ENCODE assay signal across 14 cellular contexts in the genomic region with DNA sequence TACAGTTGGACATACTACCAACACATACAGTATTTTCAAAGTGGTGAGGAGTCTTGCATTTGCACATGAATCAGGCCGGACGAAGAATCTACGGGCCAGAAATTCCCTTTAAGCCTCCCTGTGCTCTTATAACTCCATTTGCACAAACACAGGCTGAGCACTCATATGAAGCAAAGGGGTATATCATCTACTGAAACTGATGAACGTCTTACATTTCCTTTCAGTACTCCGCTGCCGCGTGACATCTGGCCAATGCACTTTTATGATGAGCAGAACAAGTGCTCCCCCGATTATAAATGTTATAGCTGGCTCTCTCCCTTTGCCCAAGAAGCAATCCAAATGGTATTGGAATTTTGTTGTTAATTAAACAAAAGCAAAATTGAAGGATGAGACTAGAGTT.
A peak's percentile ranks its signal among the peaks of the same experiment; 100 is the strongest.
DNase-seq lines count a peak whose midpoint lies in the region; ATAC-seq and TF ChIP-seq lines count a peak whose summit lies in the region.
"Had no signal": no experiment of that assay in that cellular context is flagged by ENCODE, and none has a peak within 500 bp of the region (broad histone marks: within the 10 kb centered on the region; RNA-seq: fewer than 3 reads in every experiment).

No MANE protein-coding gene starts in this region.

- CTCF ChIA-PET in activated CD4-positive, alpha-beta memory T cell treated with anti-CD3 and anti-CD28 coated beads, Interleukin-2, amount 10 ng/mL, durations not matched to agents 7 days and 5 days (lab: Charles Lee) = interaction anchor here (1.1 to 6.9 kb wide), 5 partner anchors 14 to 327 kb away, joined by 3 to 81 read pairs (median 4); no protein-coding TSS in a partner anchor

- POLR2A ChIA-PET in activated CD4-positive, alpha-beta memory T cell treated with anti-CD3 and anti-CD28 coated beads, Interleukin-2, amount 10 ng/mL, durations not matched to agents 7 days and 5 days (lab: Charles Lee) = interaction anchor here (0.9 to 34.6 kb wide), 11 partner anchors 16 to 327 kb away, joined by 3 to 678 read pairs (median 13); a partner anchor contains a TSS

- H3K36me3 ChIP-seq in hepatocyte (replicated peaks; ENCODE audit: insufficient read depth, low read depth) = no peaks in the 10 kb centered on the region
- H3K36me3 ChIP-seq: pancreas had no signal

- H3K9me2 ChIP-seq in hepatocyte (replicated peaks; ENCODE audit: insufficient read depth) = no peaks in the 10 kb centered on the region

- peak overlapping the region; percentile 79 for H3K27ac Mint-ChIP-seq in activated CD4-positive, alpha-beta memory T cell treated with anti-CD3 and anti-CD28 coated beads, Interleukin-2, amount 10 ng/mL, durations not matched to agents 7 days and 5 days
- H3K27ac Mint-ChIP-seq in stimulated activated memory B cell treated with anti-CD40 and anti-IgM and Interleukin-4, amounts not matched to agents 10 μg/mL and 1 μg/mL and 100 μg/mL, for 72 hours = peak overlapping the region; percentile 12

- no peak overlapping the region for H3K27ac ChIP-seq in hepatocyte
- H3K27ac ChIP-seq: 22Rv1, pancreas had no signal

- H3K4me3 ChIP-seq in hepatocyte = no peak overlapping the region
- H3K4me3 ChIP-seq: pancreas had no signal

- H3K4me2 ChIP-seq in hepatocyte = peak overlapping the region; percentile 97

- H3K9me3 Mint-ChIP-seq in activated CD4-positive, alpha-beta memory T cell treated with anti-CD3 and anti-CD28 coated beads, Interleukin-2, amount 10 ng/mL, durations not matched to agents 7 days and 5 days = no peaks in the 10 kb centered on the region
- no peaks in the 10 kb centered on the region for H3K9me3 Mint-ChIP-seq in stimulated activated memory B cell treated with anti-CD40 and anti-IgM and Interleukin-4, amounts not matched to agents 10 μg/mL and 1 μg/mL and 100 μg/mL, for 72 hours

- peak overlapping the region; percentile 77 for H3K4me3 Mint-ChIP-seq in activated CD4-positive, alpha-beta memory T cell treated with anti-CD3 and anti-CD28 coated beads, Interleukin-2, amount 10 ng/mL, durations not matched to agents 7 days and 5 days
- H3K4me3 Mint-ChIP-seq in stimulated activated memory B cell treated with anti-CD40 and anti-IgM and Interleukin-4, amounts not matched to agents 10 μg/mL and 1 μg/mL and 100 μg/mL, for 72 hours = peak overlapping the region; percentile 20

- DNase-seq in NCI-H2171 treated with DMSO at 0.1 percent for 48 hours (lab: John Stamatoyannopoulos, UW) (peak; percentile 51), NCI-H2171 (lab: John Stamatoyannopoulos, UW) (no peak), hepatocyte (ENCODE audit: low spot score) (no peak), COLO668 (lab: John Stamatoyannopoulos, UW; ENCODE audit: unreplicated experiment) (no peak), HK-2 (ENCODE audit: unreplicated experiment) (no peak)
- DNase-seq in activated CD4-positive, alpha-beta memory T cell treated with anti-CD3 and anti-CD28 coated beads, Interleukin-2, amount 10 ng/mL, durations not matched to agents 7 days and 5 days = peak; percentile 62
- DNase-seq: DMS53, erythroblast, kidney glomerular epithelial cell, NCI-H1048, pancreas had no signal

- WGBS in hepatocyte (ENCODE audit: low lambda C conversion rate, missing lambda C conversion rate) = 49% methylated on average over 8 of the region's 8 CpGs

- no peak overlapping the region for H2AFZ ChIP-seq in hepatocyte

- peaks cover 23% of the 10 kb centered on the region for H3K36me3 Mint-ChIP-seq in activated CD4-positive, alpha-beta memory T cell treated with anti-CD3 and anti-CD28 coated beads, Interleukin-2, amount 10 ng/mL, durations not matched to agents 7 days and 5 days (ENCODE audit: low read depth)
- no peaks in the 10 kb centered on the region for H3K36me3 Mint-ChIP-seq in stimulated activated memory B cell treated with anti-CD40 and anti-IgM and Interleukin-4, amounts not matched to agents 10 μg/mL and 1 μg/mL and 100 μg/mL, for 72 hours

- peaks cover 4% of the 10 kb centered on the region for H3K4me1 ChIP-seq in hepatocyte (ENCODE audit: insufficient read depth)

- peaks cover 1% of the 10 kb centered on the region for H3K27me3 Mint-ChIP-seq in activated CD4-positive, alpha-beta memory T cell treated with anti-CD3 and anti-CD28 coated beads, Interleukin-2, amount 10 ng/mL, durations not matched to agents 7 days and 5 days
- peaks cover 10% of the 10 kb centered on the region for H3K27me3 Mint-ChIP-seq in stimulated activated memory B cell treated with anti-CD40 and anti-IgM and Interleukin-4, amounts not matched to agents 10 μg/mL and 1 μg/mL and 100 μg/mL, for 72 hours

- H3K4me1 Mint-ChIP-seq in activated CD4-positive, alpha-beta memory T cell treated with anti-CD3 and anti-CD28 coated beads, Interleukin-2, amount 10 ng/mL, durations not matched to agents 7 days and 5 days = peaks cover 67% of the 10 kb centered on the region
- peaks cover 34% of the 10 kb centered on the region for H3K4me1 Mint-ChIP-seq in stimulated activated memory B cell treated with anti-CD40 and anti-IgM and Interleukin-4, amounts not matched to agents 10 μg/mL and 1 μg/mL and 100 μg/mL, for 72 hours

- no peak for TF ChIP-seq CTCF in hepatocyte (IDR thresholded peaks at IDR 0.05; ENCODE audit: poor library complexity)

- peaks cover 6% of the 10 kb centered on the region for H4K20me1 ChIP-seq in hepatocyte (ENCODE audit: insufficient read depth, poor library complexity, severe bottlenecking)

- no peaks in the 10 kb centered on the region for H3K9me3 ChIP-seq in hepatocyte (ENCODE audit: low read depth)
- H3K9me3 ChIP-seq: pancreas had no signal

- no peak for ATAC-seq in stimulated activated memory B cell treated with anti-CD40 and anti-IgM and Interleukin-4, amounts not matched to agents 10 μg/mL and 1 μg/mL and 100 μg/mL, for 72 hours
- no peak for ATAC-seq in HG03378 (IDR thresholded peaks at IDR 0.05; ENCODE audit: unreplicated experiment)
- ATAC-seq: pancreas had no signal

- H3K27me3 ChIP-seq in hepatocyte = peaks cover 42% of the 10 kb centered on the region
- H3K27me3 ChIP-seq: pancreas had no signal

- H3K79me2 ChIP-seq in hepatocyte = peaks cover 12% of the 10 kb centered on the region

Comparison
In these comparisons a context has a peak if more than half of its experiments do, and no peak if none do; other contexts are left out.
1. DNase-seq: peak in NCI-H2171 treated with DMSO at 0.1 percent for 48 hours (single experiment) and activated CD4-positive, alpha-beta memory T cell treated with anti-CD3 and anti-CD28 coated beads, Interleukin-2, amount 10 ng/mL, durations not matched to agents 7 days and 5 days (single experiment); none in NCI-H2171 (single experiment), hepatocyte (single experiment), COLO668 (single experiment) and HK-2 (single experiment).